9 cellular contexts compared by ENCODE assay signal in genomic region chr1:212477014-212477679, GRCh38. TPM values are rescaled to one million over a fixed set of nuclear protein-coding genes. Genes with fewer than 3 reads are reported as not detected.
DNase-seq lines count a peak whose midpoint lies in the region; ATAC-seq and TF ChIP-seq lines count a peak whose summit lies in the region.
"Had no signal": no experiment of that assay in that cellular context is flagged by ENCODE, and none has a peak within 500 bp of the region (broad histone marks: within the 10 kb centered on the region; RNA-seq: fewer than 3 reads in every experiment).

No MANE protein-coding gene starts in this region.

- H3K27me3 ChIP-seq in CD4-positive, alpha-beta T cell (ENCODE audit: control insufficient read depth, insufficient read depth, low read length), result no peaks in the 10 kb centered on the region

- CTCF ChIA-PET in CD4-positive, alpha-beta T cell (lab: Charles Lee), result interaction anchor here (0.5 to 1.8 kb wide), 37 partner anchors 10 to 796 kb away, joined by 3 to 17 read pairs (median 4); partner anchors contain the start of gene NSL1
- CTCF ChIA-PET in activated CD4-positive, alpha-beta T cell treated with anti-CD3 and anti-CD28 coated beads for 36 hours (lab: Charles Lee), result interaction anchor here (0.5 to 4.7 kb wide), 59 partner anchors 9 to 1491 kb away, joined by 3 to 87 read pairs (median 4); partner anchors contain the start of genes DTL and INTS7

- peaks cover 6% of the 10 kb centered on the region for H3K4me1 Mint-ChIP-seq in CD4-positive, alpha-beta T cell (ENCODE audit: low read depth)
- H3K4me1 Mint-ChIP-seq in activated CD4-positive, alpha-beta T cell treated with anti-CD3 and anti-CD28 coated beads for 36 hours, result peaks cover 11% of the 10 kb centered on the region

- H3K27me3 Mint-ChIP-seq in CD4-positive, alpha-beta T cell, result peaks cover 12% of the 10 kb centered on the region
- peaks cover 2% of the 10 kb centered on the region for H3K27me3 Mint-ChIP-seq in activated CD4-positive, alpha-beta T cell treated with anti-CD3 and anti-CD28 coated beads for 36 hours

- DNase-seq in CD4-positive, alpha-beta T cell, result peak; percentile 57 to 72 (median 60)
- DNase-seq in NCI-H524 treated with DMSO at 0.1 percent for 48 hours (lab: John Stamatoyannopoulos, UW) (peak; percentile 46), choroid plexus epithelial cell (ENCODE audit: low read depth) (peak; percentile 92), left lobe of liver (ENCODE audit: low spot score) (peak; percentile 84)
- peak; percentile 87 for DNase-seq in activated CD4-positive, alpha-beta T cell treated with anti-CD3 and anti-CD28 coated beads for 36 hours
- DNase-seq in stimulated activated CD4-positive, alpha-beta T cell treated with anti-CD3 and anti-CD28 coated beads, TNF-alpha, amount 100 ng/mL, for 1 hour (ENCODE audit: low read depth in 3 of 3, low spot score in 1 of 3), result peak; percentile 39 to 54 (median 53)

- H3K9me3 ChIP-seq in CD4-positive, alpha-beta T cell (ENCODE audit: control insufficient read depth, low read length), result no peaks in the 10 kb centered on the region

- no peaks in the 10 kb centered on the region for H3K36me3 Mint-ChIP-seq in CD4-positive, alpha-beta T cell (ENCODE audit: low read depth)
- H3K36me3 Mint-ChIP-seq in activated CD4-positive, alpha-beta T cell treated with anti-CD3 and anti-CD28 coated beads for 36 hours (ENCODE audit: low read depth), result no peaks in the 10 kb centered on the region

- no peak overlapping the region for H3K27ac ChIP-seq in CD4-positive, alpha-beta T cell (ENCODE audit: low read depth, low read length)

- H3K4me3 ChIP-seq in choroid plexus epithelial cell (ENCODE audit: low read depth, low read length), result no peak overlapping the region

- intact Hi-C loops in CD4-positive, alpha-beta T cell (cut with DNase I, micrococcal nuclease), result loop anchor here (1.0 to 5.0 kb wide), 4 partner anchors 153 to 520 kb away; no protein-coding TSS in a partner anchor
- intact Hi-C loops in activated CD4-positive, alpha-beta T cell treated with anti-CD3 and anti-CD28 coated beads for 36 hours (cut with DNase I, micrococcal nuclease), result loop anchor here (1.0 to 5.0 kb wide), 9 partner anchors 90 to 518 kb away; partner anchors contain the start of genes ATF3 (in 2 of the 2) and BATF3 (in 1 of the 2)

- no peaks in the 10 kb centered on the region for H3K9me3 Mint-ChIP-seq in CD4-positive, alpha-beta T cell
- H3K9me3 Mint-ChIP-seq in activated CD4-positive, alpha-beta T cell treated with anti-CD3 and anti-CD28 coated beads for 36 hours (ENCODE audit: low read depth), result no peaks in the 10 kb centered on the region
- H3K9me3 Mint-ChIP-seq: T-helper 1 cell treated with Interleukin-12 subunit alpha and Interleukin-12 subunit beta and Interleukin-4 antibody, amounts not matched to agents 30 μg/mL and 1 μg/mL, for 36 hours had no signal

- H3K4me3 Mint-ChIP-seq in CD4-positive, alpha-beta T cell, result peak overlapping the region; percentile 51
- no peak overlapping the region for H3K4me3 Mint-ChIP-seq in activated CD4-positive, alpha-beta T cell treated with anti-CD3 and anti-CD28 coated beads for 36 hours
- H3K4me3 Mint-ChIP-seq: T-helper 1 cell treated with Interleukin-12 subunit alpha and Interleukin-12 subunit beta and Interleukin-4 antibody, amounts not matched to agents 30 μg/mL and 1 μg/mL, for 36 hours had no signal

- TF ChIP-seq CTCF in CD4-positive, alpha-beta T cell (IDR thresholded peaks at IDR 0.05), result peak; percentile 86
- peak; percentile 95 for TF ChIP-seq CTCF in choroid plexus epithelial cell (conservative IDR thresholded peaks at IDR 0.05; ENCODE audit: low read depth, low read length)

- H3K27ac Mint-ChIP-seq in CD4-positive, alpha-beta T cell, result no peak overlapping the region
- H3K27ac Mint-ChIP-seq in activated CD4-positive, alpha-beta T cell treated with anti-CD3 and anti-CD28 coated beads for 36 hours, result no peak overlapping the region
- H3K27ac Mint-ChIP-seq: T-helper 1 cell treated with Interleukin-12 subunit alpha and Interleukin-12 subunit beta and Interleukin-4 antibody, amounts not matched to agents 30 μg/mL and 1 μg/mL, for 36 hours had no signal

- POLR2A ChIA-PET in CD4-positive, alpha-beta T cell (lab: Charles Lee), result interaction anchor here (0.6 kb wide), 1 partner anchor 539 kb away, joined by 3 read pairs; no protein-coding TSS in a partner anchor
- POLR2A ChIA-PET in activated CD4-positive, alpha-beta T cell treated with anti-CD3 and anti-CD28 coated beads for 36 hours (lab: Charles Lee), result interaction anchor here (0.6 to 1.2 kb wide), 4 partner anchors 90 to 329 kb away, joined by 3 to 4 read pairs (median 3); partner anchors contain the start of gene ATF3

- ATAC-seq in CD4-positive, alpha-beta T cell (ENCODE audit: poor library complexity), result peak; percentile 99
- peak; percentile 97 for ATAC-seq in GM19372 (IDR thresholded peaks at IDR 0.05; ENCODE audit: low read depth, unreplicated experiment)
- peak; percentile 94 for ATAC-seq in HG03442 (IDR thresholded peaks at IDR 0.05; ENCODE audit: unreplicated experiment)
- peak; percentile 93 for ATAC-seq in activated CD4-positive, alpha-beta T cell treated with anti-CD3 and anti-CD28 coated beads for 36 hours
- ATAC-seq in left lobe of liver, result peak; percentile 100

RNA-seq across cellular contexts. Expression of gene NENF, which starts 44.4 kb away (rescaled TPM):
- 10 to 100 TPM; 21.2 to 22.4 TPM for total RNA-seq in CD4-positive, alpha-beta T cell
- 10 to 100 TPM; 30.8 to 34.1 TPM for total RNA-seq in activated CD4-positive, alpha-beta T cell treated with anti-CD3 and anti-CD28 coated beads for 36 hours
- total RNA-seq in left lobe of liver, result 23.8 TPM
